Comparison of ENCODE assay signal across 20 cellular contexts in genomic region chr3:164897335-164897734, GRCh38.
DNase-seq lines count a peak whose midpoint lies in the region; ATAC-seq lines count a peak whose summit lies in the region.
"Had no signal": no experiment of that assay in that cellular context is flagged by ENCODE, and none has a peak within 500 bp of the region (broad histone marks: within the 10 kb centered on the region; RNA-seq: fewer than 3 reads in every experiment).

No MANE protein-coding gene starts in this region.

- no peak for ATAC-seq in HG03565 (IDR thresholded peaks at IDR 0.05; ENCODE audit: unreplicated experiment)
- ATAC-seq in GM19023 (IDR thresholded peaks at IDR 0.05; ENCODE audit: unreplicated experiment), result no peak
- ATAC-seq: activated T-helper 17 cell treated with anti-CD3 and anti-CD28 coated beads, Interleukin-2, amount 50 U/mL, for 72 hours; foreskin keratinocyte; GM12878; natural killer cell; PC-3 had no signal

- DNase-seq in DMS153 (lab: John Stamatoyannopoulos, UW) (peak; percentile 60), HT-29 (ENCODE audit: low spot score) (peak; percentile 42), NCI-H2107 treated with DMSO at 0.1 percent for 48 hours (lab: John Stamatoyannopoulos, UW; ENCODE audit: unreplicated experiment) (peak; percentile 47), astrocyte of the hippocampus (ENCODE audit: low read depth, low spot score) (peak; percentile 1), cerebellum (ENCODE audit: low spot score) (no peak)
- DNase-seq: activated CD4-positive, CD25-positive, alpha-beta regulatory T cell treated with anti-CD3 and anti-CD28 coated beads, Interleukin-2, amount 50 U/mL, for 72 hours; activated CD8-positive, alpha-beta memory T cell treated with anti-CD3 and anti-CD28 coated beads for 24 hours; dermis blood vessel endothelial cell; foreskin keratinocyte; GF-D8; kidney glomerular epithelial cell; mesenchymal stem cell; natural killer cell; PC-3; stimulated activated CD4-positive, alpha-beta T cell treated with anti-CD3 and anti-CD28 coated beads, Interleukin-4, amount 100 ng/mL, for 24 hours; T1000 had no signal
